26 cellular contexts compared by ENCODE assay signal in genomic region chrX:132272826-132273225, GRCh38.
"Had no signal": no experiment of that assay in that cellular context is flagged by ENCODE, and none has a peak within 500 bp of the region (broad histone marks: within the 10 kb centered on the region; RNA-seq: fewer than 3 reads in every experiment).

No MANE protein-coding gene starts in this region.

- FAIRE-seq: frontal cortex, keratinocyte had no signal

- H3K9ac ChIP-seq: neural progenitor cell, parathyroid adenoma had no signal

- H3K4me3 ChIP-seq: coronary artery, dorsolateral prefrontal cortex, neural progenitor cell, testis, transverse colon had no signal

- H3K4me1 ChIP-seq: neural progenitor cell, parathyroid adenoma, testis, transverse colon had no signal

- H3K36me3 ChIP-seq: neural progenitor cell, transverse colon had no signal

- DNase-seq: activated B cell treated with CpG ODN at 0.5 μM for 24 hours; activated CD4-positive, alpha-beta T cell treated with anti-CD3 and anti-CD28 coated beads, Interleukin-2, amount 50 U/mL, for 1 hour; activated CD8-positive, alpha-beta T cell treated with anti-CD3 and anti-CD28 coated beads for 36 hours; activated gamma-delta T cell treated with Interleukin-2 at 50 U/mL for 16 hours; activated naive CD4-positive, alpha-beta T cell treated with anti-CD3 and anti-CD28 coated beads, Interleukin-2, amount 50 U/mL, for 16 hours; activated T-cell treated with anti-CD3 and anti-CD28 coated beads, Interleukin-2, amount 50 U/mL, for 4 hours; amygdala; dorsolateral prefrontal cortex; effector memory CD4-positive, alpha-beta T cell; glutamatergic neuron; hippocampal formation; left cardiac atrium; naive thymus-derived CD8-positive, alpha-beta T cell; occipital lobe; right cardiac atrium; stimulated activated CD4-positive, alpha-beta T cell treated with anti-CD3 and anti-CD28 coated beads, Interleukin-2, amount 100 ng/mL, for 48 hours; stimulated activated naive CD4-positive, alpha-beta T cell treated with Interleukin-2 at 50 U/mL for 16 hours; T-helper 1 cell; testis; transverse colon had no signal

- H3K79me2 ChIP-seq: parathyroid adenoma had no signal

- H3K4me2 ChIP-seq: neural progenitor cell had no signal

- H3K9me3 ChIP-seq: testis, transverse colon had no signal

- H3K27ac ChIP-seq: dorsolateral prefrontal cortex, neural progenitor cell, parathyroid adenoma, testis, transverse colon had no signal

- H3K27me3 ChIP-seq: neural progenitor cell, testis, transverse colon had no signal

- H2AFZ ChIP-seq: neural progenitor cell, parathyroid adenoma had no signal

- ATAC-seq: activated CD8-positive, alpha-beta T cell treated with anti-CD3 and anti-CD28 coated beads for 36 hours; activated T-cell treated with anti-CD3 and anti-CD28 coated beads, Interleukin-2, amount 50 U/mL, for 4 hours; activated T-helper 17 cell treated with anti-CD3 and anti-CD28 coated beads, Interleukin-2, amount 50 U/mL, for 72 hours; left cardiac atrium; naive thymus-derived CD8-positive, alpha-beta T cell; right cardiac atrium had no signal
